Comparison of ENCODE assay signal across 8 cellular contexts in genomic region chr4:2537011-2537830, GRCh38. TPM values are rescaled to one million over a fixed set of nuclear protein-coding genes. Genes with fewer than 3 reads are reported as not detected.
DNase-seq lines count a peak whose midpoint lies in the region; ATAC-seq and TF ChIP-seq lines count a peak whose summit lies in the region.

No MANE protein-coding gene starts in this region.

- intact Hi-C loops in uterus (cut with DNase I; ENCODE audit: low total_unique reads): no loop called here

- POLR2A ChIA-PET in SK-N-SH (lab: Yijun Ruan, JAX): no interaction called here

- peaks cover 3% of the 10 kb centered on the region for H3F3A ChIP-seq in SK-N-SH (replicated peaks; ENCODE audit: insufficient read depth)

- peak; percentile 75 for DNase-seq in SK-N-SH
- DNase-seq in activated naive CD8-positive, alpha-beta T cell treated with anti-CD3 and anti-CD28 coated beads, Interleukin-2, amount 50 U/mL, for 24 hours: peak; percentile 59
- DNase-seq in right atrium auricular region (ENCODE audit: low spot score): no peak
- DNase-seq in renal cortical epithelial cell (ENCODE audit: low read depth): peak; percentile 23
- peak; percentile 29 to 47 for DNase-seq in uterus

- no peak for TF ChIP-seq RAD21 in SK-N-SH (IDR thresholded peaks at IDR 0.05; ENCODE audit: low read length)

- CTCF ChIA-PET in SK-N-SH (lab: Yijun Ruan, JAX): interaction anchor here (1.2 kb wide), 1 partner anchor 15 kb away, joined by 3 read pairs; no protein-coding TSS in a partner anchor

- H3K4me1 Mint-ChIP-seq in activated naive CD8-positive, alpha-beta T cell treated with anti-CD3 and anti-CD28 coated beads, Interleukin-2, amount 50 U/mL, for 24 hours: peaks cover 26% of the 10 kb centered on the region

- H3K4me3 ChIP-seq in SK-N-SH (ENCODE audit: low read depth in 2 of 2, low read length in 1 of 2) (peak overlapping the region; percentile 70 to 71), right atrium auricular region (peak overlapping the region; percentile 92 to 96), uterus (peak overlapping the region; percentile 46 to 68)

- H2AFZ ChIP-seq in SK-N-SH (ENCODE audit: low read depth): no peak overlapping the region; the same call in 1 of the 2 replicates

- peaks cover 3 to 5% of the 10 kb centered on the region in 2 experiments; a peak in 2 of 4 replicates for H3K4me1 ChIP-seq in SK-N-SH (ENCODE audit: control insufficient read depth in 1 of 2, insufficient read depth in 2 of 2, low read depth in 1 of 2, low read length in 1 of 2)
- peaks cover 0 to 31% of the 10 kb centered on the region in 2 donors for H3K4me1 ChIP-seq in right atrium auricular region
- H3K4me1 ChIP-seq in uterus: no peaks in the 10 kb centered on the region

- H3K27ac Mint-ChIP-seq in activated naive CD8-positive, alpha-beta T cell treated with anti-CD3 and anti-CD28 coated beads, Interleukin-2, amount 50 U/mL, for 24 hours: peak overlapping the region; percentile 80

- H3K4me3 Mint-ChIP-seq in activated naive CD8-positive, alpha-beta T cell treated with anti-CD3 and anti-CD28 coated beads, Interleukin-2, amount 50 U/mL, for 24 hours: peak overlapping the region; percentile 87

- no peaks in the 10 kb centered on the region for H3K27me3 Mint-ChIP-seq in activated naive CD8-positive, alpha-beta T cell treated with anti-CD3 and anti-CD28 coated beads, Interleukin-2, amount 50 U/mL, for 24 hours

- H3K9me3 ChIP-seq in SK-N-SH: no peaks in the 10 kb centered on the region
- no peaks in the 10 kb centered on the region for H3K9me3 ChIP-seq in right atrium auricular region
- H3K9me3 ChIP-seq in uterus: no peaks in the 10 kb centered on the region

- no peak for TF ChIP-seq EP300 in SK-N-SH (IDR thresholded peaks at IDR 0.05; ENCODE audit: borderline replicate concordance in 1 of 2, low read depth in 1 of 2, low read length in 1 of 2)

- WGBS in SK-N-SH (ENCODE audit: low lambda C conversion rate): 0% methylated on average over 10 of the region's 103 CpGs

- H3K27me3 ChIP-seq in SK-N-SH (ENCODE audit: insufficient read depth) (no peaks in the 10 kb centered on the region), right atrium auricular region (no peaks in the 10 kb centered on the region), uterus (no peaks in the 10 kb centered on the region)

- peak; percentile 19 for ATAC-seq in GM18861 (IDR thresholded peaks at IDR 0.05; ENCODE audit: unreplicated experiment)
- ATAC-seq in HG03175 (IDR thresholded peaks at IDR 0.05; ENCODE audit: unreplicated experiment): peak; percentile 20
- peak; percentile 22 for ATAC-seq in activated naive CD8-positive, alpha-beta T cell treated with anti-CD3 and anti-CD28 coated beads, Interleukin-2, amount 50 U/mL, for 24 hours

- peaks cover 56% of the 10 kb centered on the region for H3K79me2 ChIP-seq in SK-N-SH (ENCODE audit: insufficient read depth)

- TF ChIP-seq POLR2A in uterus (IDR thresholded peaks at IDR 0.05): peak in 1 of 2 donors; percentile 29

- TF ChIP-seq CTCF in 22Rv1 (IDR thresholded peaks at IDR 0.05): 0 out of 2 replicates have a peak, but pooled peaks have one; percentile 10
- TF ChIP-seq CTCF in SK-N-SH (IDR thresholded peaks at IDR 0.05): no peak
- no peak for TF ChIP-seq CTCF in right atrium auricular region (IDR thresholded peaks at IDR 0.05)
- no peak for TF ChIP-seq CTCF in uterus (IDR thresholded peaks at IDR 0.05)

- H4K20me1 ChIP-seq in SK-N-SH (ENCODE audit: insufficient read depth): peaks cover 46% of the 10 kb centered on the region

- H3K9me2 ChIP-seq in SK-N-SH: no peaks in the 10 kb centered on the region

- H3K27ac ChIP-seq in 22Rv1 (peak overlapping the region; percentile 90), SK-N-SH (ENCODE audit: low read depth in 2 of 2, low read length in 1 of 2) (peak overlapping the region; percentile 72 to 76), right atrium auricular region (peak overlapping the region; percentile 92 to 93), uterus (peak overlapping the region; percentile 91 to 95)

- H3K9me3 Mint-ChIP-seq in activated naive CD8-positive, alpha-beta T cell treated with anti-CD3 and anti-CD28 coated beads, Interleukin-2, amount 50 U/mL, for 24 hours: no peaks in the 10 kb centered on the region

- H3K36me3 ChIP-seq in SK-N-SH (replicated peaks in 1 of 2; ENCODE audit: control insufficient read depth in 1 of 2, insufficient read depth in 2 of 2, low read length in 1 of 2) (peaks cover 0 to 7% of the 10 kb centered on the region in 2 experiments), right atrium auricular region (no peaks in the 10 kb centered on the region), uterus (no peaks in the 10 kb centered on the region)

- peaks cover 4% of the 10 kb centered on the region for H3K36me3 Mint-ChIP-seq in activated naive CD8-positive, alpha-beta T cell treated with anti-CD3 and anti-CD28 coated beads, Interleukin-2, amount 50 U/mL, for 24 hours (ENCODE audit: low read depth)

- H3K9ac ChIP-seq in SK-N-SH: peak overlapping the region; percentile 72

- peak overlapping the region; percentile 77 for H3K4me2 ChIP-seq in SK-N-SH

TF ChIP-seq in SK-N-SH, 30 proteins besides CTCF, POLR2A, EP300 and RAD21:
- TF ChIP-seq RFX5 (IDR thresholded peaks at IDR 0.05; ENCODE audit: low read length) (no peak), ELF1 (IDR thresholded peaks at IDR 0.05) (0 out of 2 replicates have a peak, but pooled peaks have one; percentile 9), MEF2A (IDR thresholded peaks at IDR 0.05; ENCODE audit: borderline replicate concordance, low read depth) (no peak)

RNA-seq across cellular contexts. Expression of gene FAM193A, which starts 0.8 kb away (rescaled TPM):
- 7.0 and 9.2 TPM in 2 replicates for polyA plus RNA-seq in SK-N-SH (2012; rRNA removed)
- polyA plus RNA-seq in SK-N-SH (2012; cell fraction: cytosol; rRNA removed): 6.3 and 7.8 TPM in 2 replicates
- polyA plus RNA-seq in SK-N-SH (2012; cell fraction: nucleus; rRNA removed): 28.8 and 33.4 TPM in 2 replicates
- total RNA-seq in right atrium auricular region: 10 to 100 TPM; 14.6 to 17.0 TPM
- total RNA-seq in renal cortical epithelial cell: 6.1 and 29.2 TPM in 2 replicates
- total RNA-seq in uterus: 10 to 100 TPM; 17.1 to 51.2 (median 28.1) TPM
